ENCODE assay signal across 10 cellular contexts in genomic region chr14:20667957-20668356, GRCh38. TPM values are rescaled to one million over a fixed set of nuclear protein-coding genes. Genes with fewer than 3 reads are reported as not detected.
DNase-seq lines count a peak whose midpoint lies in the region; ATAC-seq and TF ChIP-seq lines count a peak whose summit lies in the region.
"Had no signal": no experiment of that assay in that cellular context is flagged by ENCODE, and none has a peak within 500 bp of the region (broad histone marks: within the 10 kb centered on the region; RNA-seq: fewer than 3 reads in every experiment).

No MANE protein-coding gene starts in this region.

- H3K36me3 Mint-ChIP-seq in CD14-positive monocyte = peaks cover 0 to 2% of the 10 kb centered on the region in 2 donors

- H3K36me3 ChIP-seq in MM.1S (replicated peaks; ENCODE audit: insufficient read depth, low read length) (no peaks in the 10 kb centered on the region), uterus (no peaks in the 10 kb centered on the region)

- H3K4me3 Mint-ChIP-seq in CD14-positive monocyte = peak overlapping the region in 1 of 2 donors; percentile 55

- H3K27ac Mint-ChIP-seq in CD14-positive monocyte = peak overlapping the region in 6 of 7 donors; percentile 6 to 55 (median 41)
- H3K27ac Mint-ChIP-seq: progenitor cell of endocrine pancreas had no signal

- intact Hi-C loops in CD14-positive monocyte (cut with micrococcal nuclease) (no loop called here), uterus (cut with DNase I; ENCODE audit: low total_unique reads) (no loop called here)

- no peaks in the 10 kb centered on the region for H3K9me3 ChIP-seq in MM.1S (replicated peaks; ENCODE audit: insufficient read depth, low read length)
- H3K9me3 ChIP-seq in uterus = no peaks in the 10 kb centered on the region

- no peak for TF ChIP-seq CTCF in CD14-positive monocyte (IDR thresholded peaks at IDR 0.05)
- no peak for TF ChIP-seq CTCF in MM.1S (IDR thresholded peaks at IDR 0.05; ENCODE audit: low read length)
- TF ChIP-seq CTCF in uterus (IDR thresholded peaks at IDR 0.05) = no peak

- no peaks in the 10 kb centered on the region for H4K20me1 ChIP-seq in MM.1S (ENCODE audit: insufficient read depth, low read length)

- peak overlapping the region; percentile 69; the same call in 1 of the 2 replicates for H3K27ac ChIP-seq in MM.1S (ENCODE audit: low read length)
- H3K27ac ChIP-seq in uterus = no peak overlapping the region

- peaks cover 0 to 2% (median 0%) of the 10 kb centered on the region in 7 donors for H3K9me3 Mint-ChIP-seq in CD14-positive monocyte

- H3K27me3 Mint-ChIP-seq in CD14-positive monocyte (ENCODE audit: low read depth in 3 of 3) = peaks cover 0 to 5% (median 5%) of the 10 kb centered on the region in 3 donors

- H3K4me2 ChIP-seq in MM.1S (ENCODE audit: low read depth, low read length) = peak overlapping the region; percentile 62

- no peaks in the 10 kb centered on the region for H3K9me2 ChIP-seq in MM.1S (replicated peaks; ENCODE audit: insufficient read depth, low read length)

- TF ChIP-seq POLR2A in uterus (IDR thresholded peaks at IDR 0.05) = no peak

- H3K9ac ChIP-seq in MM.1S (ENCODE audit: low read length) = no peak overlapping the region

- ATAC-seq in GM18868 (IDR thresholded peaks at IDR 0.05; ENCODE audit: unreplicated experiment) = peak; percentile 62
- peak; percentile 83 for ATAC-seq in HG02678 (IDR thresholded peaks at IDR 0.05; ENCODE audit: unreplicated experiment)
- ATAC-seq in SK-N-SH treated with all-trans-retinoic acid at 6 μM for 48 hours = no peak

- H3K4me1 ChIP-seq in MM.1S (ENCODE audit: low read length) (peaks cover 17% of the 10 kb centered on the region), uterus (no peaks in the 10 kb centered on the region)

- H3K4me1 Mint-ChIP-seq in CD14-positive monocyte = peaks cover 36% of the 10 kb centered on the region

- no peaks in the 10 kb centered on the region for H3K27me3 ChIP-seq in MM.1S (replicated peaks; ENCODE audit: insufficient read depth, low read length)
- H3K27me3 ChIP-seq in uterus = no peaks in the 10 kb centered on the region

- DNase-seq in CD14-positive monocyte (ENCODE audit: low spot score) = no peak
- peak; percentile 28 for DNase-seq in MM.1S
- DNase-seq in uterus = no peak
- DNase-seq in stimulated activated CD4-positive, alpha-beta T cell treated with anti-CD3 and anti-CD28 coated beads, Interleukin-1b, Interleukin-23, amount 100 ng/mL, for 48 hours = no peak
- no peak for DNase-seq in GM19238 (ENCODE audit: insufficient read length, low spot score)

- no peaks in the 10 kb centered on the region for H3K79me2 ChIP-seq in MM.1S (ENCODE audit: low read length)

- H3F3A ChIP-seq in MM.1S (ENCODE audit: insufficient read depth, low read length) = 0 out of 2 replicates have a peak, but pooled peaks cover 5% of the 10 kb centered on the region

- peak overlapping the region; percentile 45 for H2AFZ ChIP-seq in MM.1S (ENCODE audit: low read length)

- H3K4me3 ChIP-seq in MM.1S (ENCODE audit: low read length) = no peak overlapping the region
- no peak overlapping the region for H3K4me3 ChIP-seq in uterus

TF ChIP-seq in SK-N-SH treated with all-trans-retinoic acid at 6 μM for 48 hours, 23 proteins besides CTCF, POLR2A, EP300 and RAD21:
- TF ChIP-seq OSR1 (CRISPR knock-in tag; IDR thresholded peaks at IDR 0.05) (no peak), ZNF8 (CRISPR knock-in tag; IDR thresholded peaks at IDR 0.05) (no peak), ZNF565 (CRISPR knock-in tag; conservative IDR thresholded peaks at IDR 0.05; ENCODE audit: low read depth) (no peak), ZFP30 (CRISPR knock-in tag; IDR thresholded peaks at IDR 0.05) (no peak), ESRRG (CRISPR knock-in tag; IDR thresholded peaks at IDR 0.05) (no peak), CSRNP3 (CRISPR knock-in tag; IDR thresholded peaks at IDR 0.05) (no peak), PATZ1 (CRISPR knock-in tag; IDR thresholded peaks at IDR 0.05; ENCODE audit: borderline replicate concordance) (no peak), CREB5 (CRISPR knock-in tag; IDR thresholded peaks at IDR 0.05; ENCODE audit: low read depth) (no peak), ZC3H10 (CRISPR knock-in tag; IDR thresholded peaks at IDR 0.05) (no peak), RARB (CRISPR knock-in tag; IDR thresholded peaks at IDR 0.05) (no peak), CSDC2 (CRISPR knock-in tag; IDR thresholded peaks at IDR 0.05) (no peak), PPARA (CRISPR knock-in tag; IDR thresholded peaks at IDR 0.05; ENCODE audit: borderline replicate concordance) (no peak), ZFP3 (CRISPR knock-in tag; IDR thresholded peaks at IDR 0.05) (no peak), SNAI2 (CRISPR knock-in tag; IDR thresholded peaks at IDR 0.05) (no peak), TCF4 (CRISPR knock-in tag; IDR thresholded peaks at IDR 0.05; ENCODE audit: borderline replicate concordance) (no peak)

RNA-seq across cellular contexts. Expression of gene RNASE4, which starts 16.4 kb away (rescaled TPM):
- polyA plus RNA-seq in CD14-positive monocyte = 10 to 100 TPM; 49.1 to 85.8 TPM
- total RNA-seq in uterus = 100 to 1,000 TPM in 1 of 4 donors, 10 to 100 TPM in 3; 26.3 to 159 (median 76.3) TPM

RNA-seq across cellular contexts. Expression of gene ANG, which starts 20.6 kb away (rescaled TPM):
- polyA plus RNA-seq in CD14-positive monocyte = 10 to 100 TPM; 31.4 to 55.7 TPM
- 10 to 100 TPM in 3 of 4 donors, 1 to 10 TPM in 1; 4.2 to 20.8 (median 12.2) TPM for total RNA-seq in uterus

RNA-seq across cellular contexts. Expression of gene OR6S1, which starts 26.5 kb away (rescaled TPM):
- not detected for polyA plus RNA-seq in CD14-positive monocyte
- not detected for total RNA-seq in uterus
- total RNA-seq: progenitor cell of endocrine pancreas, SK-MEL-5 had no signal
